26 cellular contexts compared by ENCODE assay signal in genomic region chr19:18899624-18900560, GRCh38. TPM values are rescaled to one million over a fixed set of nuclear protein-coding genes. Genes with fewer than 3 reads are reported as not detected.
"Had no signal": no experiment of that assay in that cellular context is flagged by ENCODE, and none has a peak within 500 bp of the region (broad histone marks: within the 10 kb centered on the region; RNA-seq: fewer than 3 reads in every experiment).

No MANE protein-coding gene starts in this region.

- H3K4me3 Mint-ChIP-seq: activated CD8-positive, alpha-beta T cell treated with anti-CD3 and anti-CD28 coated beads for 36 hours; activated T-cell treated with anti-CD3 and anti-CD28 coated beads, Interleukin-2, amount 50 U/mL, for 4 hours; activated T-helper 17 cell treated with anti-CD3 and anti-CD28 coated beads, Interleukin-2, amount 50 U/mL, for 72 hours; central memory CD8-positive, alpha-beta T cell; effector memory CD8-positive, alpha-beta T cell; naive thymus-derived CD8-positive, alpha-beta T cell had no signal

- H2AFZ ChIP-seq: hepatocyte had no signal

- H3K36me3 ChIP-seq: colonic mucosa had no signal

- H3K27ac ChIP-seq: colonic mucosa, gastrocnemius medialis, hepatocyte, lower lobe of right lung, right atrium auricular region, suprapubic skin, tibial artery had no signal

- H3K4me3 ChIP-seq: colonic mucosa, gastrocnemius medialis, hepatocyte, lower lobe of right lung, right atrium auricular region, suprapubic skin, tibial artery had no signal

- ATAC-seq: activated CD8-positive, alpha-beta T cell treated with anti-CD3 and anti-CD28 coated beads for 36 hours; activated T-cell treated with anti-CD3 and anti-CD28 coated beads, Interleukin-2, amount 50 U/mL, for 4 hours; activated T-helper 17 cell treated with anti-CD3 and anti-CD28 coated beads, Interleukin-2, amount 50 U/mL, for 72 hours; effector memory CD8-positive, alpha-beta T cell; gastrocnemius medialis; lower lobe of right lung; naive thymus-derived CD8-positive, alpha-beta T cell had no signal

- H3K9me3 ChIP-seq: colonic mucosa, gastrocnemius medialis, lower lobe of right lung, right atrium auricular region, suprapubic skin, tibial artery had no signal

- H3K79me2 ChIP-seq: hepatocyte had no signal

- DNase-seq: activated CD4-positive, alpha-beta T cell treated with anti-CD3 and anti-CD28 coated beads, Interleukin-2, amount 50 U/mL, for 1 hour; activated CD8-positive, alpha-beta T cell treated with anti-CD3 and anti-CD28 coated beads for 36 hours; activated gamma-delta T cell treated with Interleukin-2 at 50 U/mL for 16 hours; activated naive CD4-positive, alpha-beta T cell treated with anti-CD3 and anti-CD28 coated beads, Interleukin-2, amount 50 U/mL, for 16 hours; activated T-cell treated with anti-CD3 and anti-CD28 coated beads, Interleukin-2, amount 50 U/mL, for 4 hours; amniotic stem cell; colonic mucosa; effector memory CD8-positive, alpha-beta T cell; erythroblast; gastrocnemius medialis; glutamatergic neuron; lower lobe of right lung; mesenchymal stem cell; naive thymus-derived CD8-positive, alpha-beta T cell; occipital lobe; stimulated activated naive CD4-positive, alpha-beta T cell; T-helper 1 cell had no signal

- FAIRE-seq: keratinocyte, TTC549 had no signal

- H3K27ac Mint-ChIP-seq: activated CD8-positive, alpha-beta T cell treated with anti-CD3 and anti-CD28 coated beads for 36 hours; activated T-helper 17 cell treated with anti-CD3 and anti-CD28 coated beads, Interleukin-2, amount 50 U/mL, for 72 hours; naive thymus-derived CD8-positive, alpha-beta T cell had no signal

- H3K4me2 ChIP-seq: hepatocyte had no signal

- H3K9me3 Mint-ChIP-seq: activated CD8-positive, alpha-beta T cell treated with anti-CD3 and anti-CD28 coated beads for 36 hours; activated T-cell treated with anti-CD3 and anti-CD28 coated beads, Interleukin-2, amount 50 U/mL, for 4 hours; activated T-helper 17 cell treated with anti-CD3 and anti-CD28 coated beads, Interleukin-2, amount 50 U/mL, for 72 hours; central memory CD8-positive, alpha-beta T cell; effector memory CD8-positive, alpha-beta T cell; naive thymus-derived CD8-positive, alpha-beta T cell; neural crest cell had no signal

- H3K27me3 ChIP-seq: gastrocnemius medialis, right atrium auricular region had no signal

RNA-seq across cellular contexts. Expression of gene CERS1, which starts 3.9 kb away (rescaled TPM):
- total RNA-seq: activated T-helper 17 cell treated with anti-CD3 and anti-CD28 coated beads, Interleukin-2, amount 50 U/mL, for 72 hours; lower lobe of right lung; naive thymus-derived CD8-positive, alpha-beta T cell had no signal
